In genomic region chr4:68368566-68369473, GRCh38 we compare ENCODE assay signal across 13 cellular contexts. TPM values are rescaled to one million over a fixed set of nuclear protein-coding genes. Genes with fewer than 3 reads are reported as not detected.
DNase-seq lines count a peak whose midpoint lies in the region; ATAC-seq, FAIRE-seq and TF ChIP-seq lines count a peak whose summit lies in the region.
"Had no signal": no experiment of that assay in that cellular context is flagged by ENCODE, and none has a peak within 500 bp of the region (broad histone marks: within the 10 kb centered on the region; RNA-seq: fewer than 3 reads in every experiment).

No MANE protein-coding gene starts in this region.

- no peak for TF ChIP-seq RAD21 in A549 (conservative IDR thresholded peaks at IDR 0.05 in 1 of 2, IDR thresholded peaks at IDR 0.05 in 1 of 2)

- ATAC-seq in A549: peak; percentile 54 to 68
- no peak for ATAC-seq in HG02588 (IDR thresholded peaks at IDR 0.05; ENCODE audit: unreplicated experiment)
- ATAC-seq in GM21619 (IDR thresholded peaks at IDR 0.05; ENCODE audit: unreplicated experiment): no peak
- ATAC-seq: activated CD8-positive, alpha-beta T cell treated with anti-CD3 and anti-CD28 coated beads for 36 hours had no signal

- H3K4me1 ChIP-seq in A549 (peaks cover 19% of the 10 kb centered on the region), adipocyte (ENCODE audit: control insufficient read depth, insufficient read depth, low read length) (peaks cover 30% of the 10 kb centered on the region), OCI-LY7 (ENCODE audit: insufficient read depth, low read length, poor library complexity, severe bottlenecking) (no peaks in the 10 kb centered on the region)
- H3K4me1 ChIP-seq: BLaER1 had no signal

- intact Hi-C loops in OCI-LY7 (cut with micrococcal nuclease; ENCODE audit: unreplicated experiment): no loop called here

- H3K27me3 ChIP-seq in adipocyte (replicated peaks; ENCODE audit: control insufficient read depth, insufficient read depth, low read length): peaks cover 2% of the 10 kb centered on the region
- H3K27me3 ChIP-seq: BLaER1, SJCRH30 had no signal

- H3K4me3 ChIP-seq in A549 (peak overlapping the region; percentile 15; the same call in 1 of the 3 replicates), adipocyte (ENCODE audit: low read length) (peak overlapping the region; percentile 40), OCI-LY7 (ENCODE audit: low read depth, low read length, poor library complexity, severe bottlenecking) (no peak overlapping the region)
- H3K4me3 ChIP-seq: BLaER1, esophagus muscularis mucosa, SJCRH30 had no signal

- H3K9me3 ChIP-seq in A549 (0 out of 3 replicates have a peak, but pooled peaks cover under 1% of the 10 kb centered on the region), adipocyte (ENCODE audit: control insufficient read depth, low read length) (peaks cover 3% of the 10 kb centered on the region), OCI-LY7 (ENCODE audit: low read length) (no peaks in the 10 kb centered on the region)
- H3K9me3 ChIP-seq: esophagus muscularis mucosa, SJCRH30 had no signal

- no peaks in the 10 kb centered on the region for H4K20me1 ChIP-seq in OCI-LY7 (ENCODE audit: insufficient read depth, low read length)
- H4K20me1 ChIP-seq: BLaER1 had no signal

- H3K9me2 ChIP-seq in OCI-LY7 (ENCODE audit: insufficient read depth, low read length): no peaks in the 10 kb centered on the region

- no peak for TF ChIP-seq POLR2A in A549 (IDR thresholded peaks at IDR 0.05; ENCODE audit: low read length)

- POLR2A ChIA-PET in A549 (lab: Yijun Ruan, JAX): no interaction called here
- POLR2A ChIA-PET in OCI-LY7 (lab: Charles Lee): no interaction called here

- H3K36me3 ChIP-seq in adipocyte (ENCODE audit: control insufficient read depth, insufficient read depth, low read length, severe bottlenecking) (no peaks in the 10 kb centered on the region), OCI-LY7 (ENCODE audit: insufficient read depth, low read length) (no peaks in the 10 kb centered on the region)
- H3K36me3 ChIP-seq: BLaER1, esophagus muscularis mucosa, SJCRH30 had no signal

- no peaks in the 10 kb centered on the region for H3K79me2 ChIP-seq in OCI-LY7 (ENCODE audit: insufficient read depth, low read depth, low read length)

- no peak for TF ChIP-seq CTCF in A549 (IDR thresholded peaks at IDR 0.05)
- TF ChIP-seq CTCF in HFFc6 (IDR thresholded peaks at IDR 0.05): no peak
- TF ChIP-seq CTCF in OCI-LY7 (conservative IDR thresholded peaks at IDR 0.05; ENCODE audit: low read length): no peak
- TF ChIP-seq CTCF in glutamatergic neuron (IDR thresholded peaks at IDR 0.05; ENCODE audit: partially characterized antibody, unreplicated experiment): no peak

- peak overlapping the region; percentile 75 for H3K4me3 Mint-ChIP-seq in HFFc6
- no peak overlapping the region for H3K4me3 Mint-ChIP-seq in glutamatergic neuron (ENCODE audit: unreplicated experiment)
- H3K4me3 Mint-ChIP-seq: activated CD8-positive, alpha-beta T cell treated with anti-CD3 and anti-CD28 coated beads for 36 hours had no signal

- H2AFZ ChIP-seq in OCI-LY7 (ENCODE audit: low read length): no peak overlapping the region

- CTCF ChIA-PET in A549 (lab: Yijun Ruan, JAX): interaction anchor here (1.0 kb wide), 1 partner anchor 41 kb away, joined by 3 read pairs; no protein-coding TSS in a partner anchor
- CTCF ChIA-PET in OCI-LY7 (lab: Charles Lee; ENCODE audit: unreplicated experiment): no interaction called here

- H3K9ac ChIP-seq in adipocyte (ENCODE audit: low read length): peak overlapping the region; percentile 15
- H3K9ac ChIP-seq: BLaER1 had no signal

- no peak for FAIRE-seq in A549 (lab: Jason Lieb, UNC)

- peaks cover 11% of the 10 kb centered on the region for H3K9me3 Mint-ChIP-seq in HFFc6
- H3K9me3 Mint-ChIP-seq in glutamatergic neuron (ENCODE audit: unreplicated experiment): no peaks in the 10 kb centered on the region
- H3K9me3 Mint-ChIP-seq: activated CD8-positive, alpha-beta T cell treated with anti-CD3 and anti-CD28 coated beads for 36 hours had no signal

- H3K36me3 Mint-ChIP-seq in HFFc6 (ENCODE audit: low read depth): peaks cover 14% of the 10 kb centered on the region
- peaks cover 10% of the 10 kb centered on the region for H3K36me3 Mint-ChIP-seq in glutamatergic neuron (ENCODE audit: unreplicated experiment)

- H3K27ac Mint-ChIP-seq in HFFc6 (peak overlapping the region; percentile 80), glutamatergic neuron (ENCODE audit: unreplicated experiment) (no peak overlapping the region)
- H3K27ac Mint-ChIP-seq: activated CD8-positive, alpha-beta T cell treated with anti-CD3 and anti-CD28 coated beads for 36 hours had no signal

- peak; percentile 16 to 19 for DNase-seq in A549 (ENCODE audit: low read depth in 1 of 2, low spot score in 1 of 2)
- DNase-seq in HFFc6: peak; percentile 83
- DNase-seq in adipocyte (ENCODE audit: low read depth): peak; percentile 74
- peak; percentile 74 for DNase-seq in iris pigment epithelial cell (ENCODE audit: low read depth)
- DNase-seq in OCI-LY7 (ENCODE audit: low spot score): no peak
- no peak for DNase-seq in glutamatergic neuron
- DNase-seq: activated CD8-positive, alpha-beta T cell treated with anti-CD3 and anti-CD28 coated beads for 36 hours; amygdala had no signal

- 4% methylated on average over 7 of the region's 7 CpGs for WGBS in A549 (ENCODE audit: missing lambda C conversion rate)

- peaks cover 49% of the 10 kb centered on the region for H3K4me1 Mint-ChIP-seq in HFFc6 (ENCODE audit: low read depth)
- H3K4me1 Mint-ChIP-seq in glutamatergic neuron (ENCODE audit: low read depth, unreplicated experiment): peaks cover 4% of the 10 kb centered on the region

- H3K27ac ChIP-seq in A549 (peak overlapping the region; percentile 49 to 82), OCI-LY7 (ENCODE audit: low read depth, low read length, poor library complexity, severe bottlenecking) (no peak overlapping the region)
- H3K27ac ChIP-seq: BLaER1, esophagus muscularis mucosa, SJCRH30 had no signal

- H3K4me2 ChIP-seq in A549 (peak overlapping the region; percentile 75), OCI-LY7 (ENCODE audit: low read length) (no peak overlapping the region)
- H3K4me2 ChIP-seq: BLaER1 had no signal

- H3K27me3 Mint-ChIP-seq in HFFc6 (ENCODE audit: insufficient read depth) (no peaks in the 10 kb centered on the region; the same call in none of the 2 replicates), glutamatergic neuron (ENCODE audit: unreplicated experiment) (peaks cover 3% of the 10 kb centered on the region)

- peak in 1 of 2 experiments; percentile 23; a peak in 1 of 5 replicates for TF ChIP-seq EP300 in A549 (IDR thresholded peaks at IDR 0.05)

- no TSS peak for BruUV-seq in OCI-LY7 (replicated peaks; lab: Mats Ljungman, UMichigan)

TF ChIP-seq in A549, 52 proteins besides CTCF, POLR2A, EP300 and RAD21:
- TF ChIP-seq RCOR1 (IDR thresholded peaks at IDR 0.05; ENCODE audit: low read depth, low read length) (no peak), POLR2AphosphoS2 (conservative IDR thresholded peaks at IDR 0.05; ENCODE audit: low read length) (no peak), NFE2L2 (conservative IDR thresholded peaks at IDR 0.05; ENCODE audit: low read length) (no peak), KDM1A (IDR thresholded peaks at IDR 0.05; ENCODE audit: low read depth) (no peak), SMC3 (IDR thresholded peaks at IDR 0.05) (no peak), MAX (IDR thresholded peaks at IDR 0.05) (peak; percentile 8; the same call in 1 of the 2 replicates), JUNB (IDR thresholded peaks at IDR 0.05) (peak; percentile 4; the same call in 1 of the 2 replicates), ZSCAN20 (CRISPR knock-in tag; IDR thresholded peaks at IDR 0.05) (no peak), ESRRA (IDR thresholded peaks at IDR 0.05; ENCODE audit: borderline replicate concordance, low read length) (no peak), CHD4 (IDR thresholded peaks at IDR 0.05; ENCODE audit: borderline replicate concordance) (no peak), MYC (IDR thresholded peaks at IDR 0.05; ENCODE audit: borderline replicate concordance, low read length) (no peak), SREBF2 (IDR thresholded peaks at IDR 0.05) (no peak)

RNA-seq across cellular contexts. Expression of gene YTHDC1, which starts 18.9 kb away (rescaled TPM):
- 49.7 and 53.4 TPM in 2 replicates for polyA plus RNA-seq in A549 (2011; rRNA removed)
- polyA plus RNA-seq in A549 (2012; cell fraction: cytosol; rRNA removed): 16.6 and 21.1 TPM in 2 replicates
- polyA plus RNA-seq in A549 (2012; cell fraction: nucleus; rRNA removed): 15.8 and 22.2 TPM in 2 replicates
- 47.0 to 52.8 TPM (median 49.3 TPM) in 3 replicates for polyA plus RNA-seq in A549 (2017; fragmentation: RNase III; extraction: RNeasy Plus Mini Kit Qiagen cat#74134 plus additional on column Dnase treatment)
- polyA minus RNA-seq in A549 (2011; rRNA and poly(A)+ RNA removed): 26.9 and 31.0 TPM in 2 replicates
- 10 to 100 TPM; 41.3 to 51.8 (median 50.1) TPM for total RNA-seq in HFFc6 (2021; fragmentation: NEBNext Ultra II Directional; extraction: Animal tissue kit (Norgen Biotek cat#: 25700))
- total RNA-seq in OCI-LY7 (2014; rRNA removed; shearing (Covaris generic)): 62.4 and 65.3 TPM in 2 replicates
- total RNA-seq in OCI-LY7 (2022): 93.0 and 102 TPM in 2 replicates
- total RNA-seq in glutamatergic neuron (ENCODE audit: unreplicated experiment): 114 TPM

Comparison
In these comparisons a context has a peak if more than half of its experiments do, and no peak if none do; other contexts are left out.
1. ATAC-seq: peak in A549 (2 of 2); none in HG02588 (single experiment) and GM21619 (single experiment).
2. DNase-seq: peak in A549 (2 of 2), HFFc6 (single experiment), adipocyte (single experiment) and iris pigment epithelial cell (single experiment); none in OCI-LY7 (single experiment) and glutamatergic neuron (single experiment).